1 cellular context compared by ENCODE assay signal in the genomic region with DNA sequence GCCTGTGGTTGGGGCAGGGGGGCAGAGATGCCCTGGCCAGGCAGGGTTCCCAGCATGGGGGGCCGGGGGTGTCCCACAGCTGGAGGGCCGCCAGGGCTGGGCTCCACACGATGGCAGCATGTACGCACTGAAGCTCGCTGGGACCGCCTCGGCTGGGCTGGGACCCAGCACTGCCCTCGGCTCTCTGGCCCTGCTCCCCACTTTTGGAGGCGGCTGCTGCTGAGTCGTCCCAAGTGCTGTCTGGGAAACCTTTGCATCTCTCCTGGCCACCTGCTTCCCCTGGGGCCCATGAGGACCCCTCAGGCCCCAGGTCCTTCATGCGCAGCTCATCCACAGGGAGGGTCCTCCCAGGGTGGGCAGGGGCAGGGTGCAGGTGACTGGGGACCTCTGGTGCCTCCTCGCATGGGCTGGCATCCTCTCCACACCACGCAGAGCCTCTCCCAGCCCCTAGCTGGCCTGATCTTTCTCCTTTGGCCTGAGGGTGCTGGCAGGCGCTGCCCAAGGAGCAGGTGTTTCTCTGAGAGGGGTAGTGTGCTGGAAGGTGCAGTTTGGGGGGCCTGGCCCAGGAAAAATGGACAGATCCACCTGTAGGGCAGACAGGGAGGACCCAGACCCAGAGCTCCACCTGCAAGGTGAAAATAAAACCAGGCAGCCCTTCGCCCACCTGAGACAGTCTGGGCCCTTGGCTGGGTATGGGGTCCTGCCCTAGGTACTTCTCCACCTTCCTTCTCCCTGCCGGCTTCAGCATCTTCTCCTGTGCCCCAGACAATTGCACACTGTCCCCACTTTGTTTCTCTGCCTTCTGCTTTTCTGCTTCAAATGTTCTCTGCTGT.
TF ChIP-seq lines count a peak whose summit lies in the region.

No MANE protein-coding gene starts in this region.

TF ChIP-seq in WTC11, 78 proteins besides CTCF, POLR2A, EP300 and RAD21 (continued from another document):
- TF ChIP-seq, protein P1, sequence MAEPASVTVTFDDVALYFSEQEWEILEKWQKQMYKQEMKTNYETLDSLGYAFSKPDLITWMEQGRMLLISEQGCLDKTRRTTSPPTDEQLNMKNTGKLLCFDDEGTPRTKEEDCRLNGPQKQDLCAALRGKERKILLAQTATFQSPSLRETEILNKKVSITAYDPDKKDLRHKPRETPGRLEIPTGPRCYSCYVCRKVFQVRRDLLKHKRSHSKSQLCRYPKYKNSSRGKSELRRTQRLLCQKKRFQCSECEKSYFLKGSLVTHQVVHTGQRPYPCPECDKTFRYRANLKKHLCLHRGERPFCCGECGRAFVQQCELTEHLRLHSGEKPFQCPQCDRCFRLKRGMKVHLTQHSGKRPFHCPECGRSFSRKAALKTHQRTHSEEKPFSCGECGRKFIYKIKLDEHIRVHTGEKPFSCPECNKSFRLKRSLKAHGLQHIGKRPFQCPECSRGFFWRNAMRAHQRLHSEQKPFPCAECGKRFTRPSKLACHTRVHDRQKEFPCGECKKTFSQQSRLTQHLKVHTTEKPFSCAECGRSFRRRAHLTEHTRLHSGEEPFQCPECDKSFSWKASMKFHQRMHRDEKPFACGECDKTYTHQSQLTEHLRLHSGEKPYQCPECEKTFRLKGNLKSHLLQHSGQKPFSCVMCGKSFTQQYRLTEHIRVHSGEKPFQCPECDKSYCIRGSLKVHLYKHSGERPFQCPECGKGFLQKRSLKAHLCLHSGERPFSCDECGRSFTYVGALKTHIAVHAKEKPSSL (CRISPR knock-in tag; conservative IDR thresholded peaks at IDR 0.05): no peak
- no peak for TF ChIP-seq SMAD3 (CRISPR knock-in tag; IDR thresholded peaks at IDR 0.05; ENCODE audit: borderline replicate concordance)
- TF ChIP-seq FOXJ3 (CRISPR knock-in tag; IDR thresholded peaks at IDR 0.05; ENCODE audit: borderline replicate concordance): no peak
